26 cellular contexts compared by ENCODE assay signal in genomic region chr20:38934530-38934929, GRCh38.
"Had no signal": no experiment of that assay in that cellular context is flagged by ENCODE, and none has a peak within 500 bp of the region (broad histone marks: within the 10 kb centered on the region; RNA-seq: fewer than 3 reads in every experiment).

No MANE protein-coding gene starts in this region.

- ATAC-seq: activated T-helper 17 cell treated with anti-CD3 and anti-CD28 coated beads, Interleukin-2, amount 50 U/mL, for 72 hours; body of pancreas had no signal

- H3K27ac Mint-ChIP-seq: activated naive CD8-positive, alpha-beta T cell; activated T-cell treated with anti-CD3 and anti-CD28 coated beads, Interleukin-2, amount 50 U/mL, for 24 hours; activated T-helper 17 cell treated with anti-CD3 and anti-CD28 coated beads, Interleukin-2, amount 50 U/mL, for 72 hours; T-helper 1 cell treated with Interleukin-12 subunit alpha and Interleukin-12 subunit beta and Interleukin-4 antibody, amounts not matched to agents 30 μg/mL and 1 μg/mL, for 36 hours; WTC11 had no signal

- H3K4me3 Mint-ChIP-seq: activated CD4-positive, alpha-beta memory T cell treated with anti-CD3 and anti-CD28 coated beads, Interleukin-2, amount 10 ng/mL, durations not matched to agents 7 days and 5 days; activated CD4-positive, alpha-beta T cell treated with anti-CD3 and anti-CD28 coated beads, Interleukin-2, amount 10 ng/mL, durations not matched to agents 7 days and 5 days; activated naive CD8-positive, alpha-beta T cell; activated T-cell treated with anti-CD3 and anti-CD28 coated beads, Interleukin-2, amount 50 U/mL, for 24 hours; activated T-helper 17 cell treated with anti-CD3 and anti-CD28 coated beads, Interleukin-2, amount 50 U/mL, for 72 hours; T-helper 1 cell treated with Interleukin-12 subunit alpha and Interleukin-12 subunit beta and Interleukin-4 antibody, amounts not matched to agents 30 μg/mL and 1 μg/mL, for 36 hours; WTC11 had no signal

- H3K27me3 Mint-ChIP-seq: activated CD4-positive, alpha-beta memory T cell treated with anti-CD3 and anti-CD28 coated beads, Interleukin-2, amount 10 ng/mL, durations not matched to agents 7 days and 5 days; activated CD4-positive, alpha-beta T cell treated with anti-CD3 and anti-CD28 coated beads, Interleukin-2, amount 10 ng/mL, durations not matched to agents 7 days and 5 days; activated naive CD8-positive, alpha-beta T cell; activated T-cell treated with anti-CD3 and anti-CD28 coated beads, Interleukin-2, amount 50 U/mL, for 24 hours; activated T-helper 17 cell treated with anti-CD3 and anti-CD28 coated beads, Interleukin-2, amount 50 U/mL, for 72 hours had no signal

- H3K27me3 ChIP-seq: body of pancreas, esophagus muscularis mucosa had no signal

- H3K4me3 ChIP-seq: body of pancreas, esophagus muscularis mucosa had no signal

- H3K9me3 ChIP-seq: body of pancreas, esophagus muscularis mucosa had no signal

- DNase-seq: activated CD4-positive, alpha-beta memory T cell treated with anti-CD3 and anti-CD28 coated beads, Interleukin-2, amount 10 ng/mL, durations not matched to agents 7 days and 5 days; activated CD4-positive, alpha-beta T cell treated with anti-CD3 and anti-CD28 coated beads for 1 hour; activated CD4-positive, alpha-beta T cell treated with anti-CD3 and anti-CD28 coated beads for 4 hours; activated CD4-positive, alpha-beta T cell treated with anti-CD3 and anti-CD28 coated beads, Interleukin-2, amount 10 ng/mL, durations not matched to agents 7 days and 5 days; activated CD4-positive, alpha-beta T cell treated with anti-CD3 and anti-CD28 coated beads, Interleukin-2, amount 50 U/mL, for 4 hours; activated CD8-positive, alpha-beta memory T cell treated with anti-CD3 and anti-CD28 coated beads, Interleukin-2, amount 50 U/mL, for 48 hours; activated effector memory CD4-positive, alpha-beta T cell treated with Interleukin-2 at 50 U/mL for 16 hours; activated gamma-delta T cell treated with Interleukin-2 at 50 U/mL for 16 hours; activated naive CD4-positive, alpha-beta T cell treated with anti-CD3 and anti-CD28 coated beads, Interleukin-2, amount 50 U/mL, for 16 hours; activated naive CD4-positive, alpha-beta T cell treated with Interleukin-2 at 50 U/mL for 16 hours; activated T-cell treated with anti-CD3 and anti-CD28 coated beads for 4 hours; activated T-cell treated with anti-CD3 and anti-CD28 coated beads, Interleukin-2, amount 50 U/mL, for 24 hours; amygdala; aorta; body of pancreas; caudate nucleus; cortex of kidney; effector CD8-positive, alpha-beta T cell; head of caudate nucleus; hippocampal formation; T-helper 9 cell had no signal

- H3K4me1 ChIP-seq: body of pancreas had no signal

- H3K9me3 Mint-ChIP-seq: activated CD4-positive, alpha-beta memory T cell treated with anti-CD3 and anti-CD28 coated beads, Interleukin-2, amount 10 ng/mL, durations not matched to agents 7 days and 5 days; activated CD4-positive, alpha-beta T cell treated with anti-CD3 and anti-CD28 coated beads, Interleukin-2, amount 10 ng/mL, durations not matched to agents 7 days and 5 days; activated T-cell treated with anti-CD3 and anti-CD28 coated beads, Interleukin-2, amount 50 U/mL, for 24 hours; activated T-helper 17 cell treated with anti-CD3 and anti-CD28 coated beads, Interleukin-2, amount 50 U/mL, for 72 hours; T-helper 1 cell treated with Interleukin-12 subunit alpha and Interleukin-12 subunit beta and Interleukin-4 antibody, amounts not matched to agents 30 μg/mL and 1 μg/mL, for 36 hours; WTC11 had no signal
